Comparison of ENCODE assay signal across 1 cellular context in the genomic region with DNA sequence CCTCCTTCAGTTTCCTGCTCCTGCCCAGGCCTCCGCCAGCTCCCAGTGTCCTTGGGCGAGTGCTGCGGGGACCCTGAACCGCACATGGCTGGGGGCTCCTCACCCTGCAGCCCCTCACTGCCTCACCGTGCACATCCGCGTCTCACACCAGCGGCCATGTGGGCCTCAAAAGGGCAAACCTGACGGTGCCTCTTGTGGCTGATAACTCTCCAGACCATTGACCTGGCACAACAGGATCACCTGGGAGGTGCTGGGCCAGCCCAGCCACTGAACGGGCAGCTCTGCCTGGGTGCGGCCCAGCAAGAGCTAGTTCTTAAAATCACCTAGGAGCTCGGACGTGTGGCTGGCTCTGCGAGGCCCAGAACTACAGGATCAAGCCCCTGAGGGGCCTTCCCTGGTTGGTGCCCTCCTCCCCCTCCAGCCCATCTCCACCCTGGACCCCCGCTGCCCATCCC.
TF ChIP-seq lines count a peak whose summit lies in the region.

No MANE protein-coding gene starts in this region.

TF ChIP-seq in IMR-90, 13 proteins besides CTCF, POLR2A, EP300 and RAD21:
- TF ChIP-seq RCOR1 (IDR thresholded peaks at IDR 0.05; ENCODE audit: insufficient replicate concordance, low read length) (no peak), BHLHE40 (IDR thresholded peaks at IDR 0.05; ENCODE audit: low read depth, low read length) (no peak), NFE2L2 (IDR thresholded peaks at IDR 0.05; ENCODE audit: low read depth, low read length) (no peak), RFX5 (IDR thresholded peaks at IDR 0.05; ENCODE audit: low read depth, low read length) (no peak), MAZ (IDR thresholded peaks at IDR 0.05; ENCODE audit: borderline replicate concordance, low read depth, low read length) (no peak), CEBPB (IDR thresholded peaks at IDR 0.05; ENCODE audit: low read depth, low read length) (no peak), MXI1 (IDR thresholded peaks at IDR 0.05; ENCODE audit: borderline replicate concordance, low read depth, low read length) (no peak), SMC3 (IDR thresholded peaks at IDR 0.05; ENCODE audit: low read depth, low read length) (no peak), CHD1 (IDR thresholded peaks at IDR 0.05; ENCODE audit: low read depth, low read length) (no peak), FOS (IDR thresholded peaks at IDR 0.05; ENCODE audit: low read depth, low read length) (no peak), MAFK (IDR thresholded peaks at IDR 0.05; ENCODE audit: low read depth, low read length) (no peak)
- TF ChIP-seq, protein P1, sequence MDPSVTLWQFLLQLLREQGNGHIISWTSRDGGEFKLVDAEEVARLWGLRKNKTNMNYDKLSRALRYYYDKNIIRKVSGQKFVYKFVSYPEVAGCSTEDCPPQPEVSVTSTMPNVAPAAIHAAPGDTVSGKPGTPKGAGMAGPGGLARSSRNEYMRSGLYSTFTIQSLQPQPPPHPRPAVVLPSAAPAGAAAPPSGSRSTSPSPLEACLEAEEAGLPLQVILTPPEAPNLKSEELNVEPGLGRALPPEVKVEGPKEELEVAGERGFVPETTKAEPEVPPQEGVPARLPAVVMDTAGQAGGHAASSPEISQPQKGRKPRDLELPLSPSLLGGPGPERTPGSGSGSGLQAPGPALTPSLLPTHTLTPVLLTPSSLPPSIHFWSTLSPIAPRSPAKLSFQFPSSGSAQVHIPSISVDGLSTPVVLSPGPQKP (IDR thresholded peaks at IDR 0.05; ENCODE audit: borderline replicate concordance, low read depth, low read length) = no peak
- TF ChIP-seq, protein P2, sequence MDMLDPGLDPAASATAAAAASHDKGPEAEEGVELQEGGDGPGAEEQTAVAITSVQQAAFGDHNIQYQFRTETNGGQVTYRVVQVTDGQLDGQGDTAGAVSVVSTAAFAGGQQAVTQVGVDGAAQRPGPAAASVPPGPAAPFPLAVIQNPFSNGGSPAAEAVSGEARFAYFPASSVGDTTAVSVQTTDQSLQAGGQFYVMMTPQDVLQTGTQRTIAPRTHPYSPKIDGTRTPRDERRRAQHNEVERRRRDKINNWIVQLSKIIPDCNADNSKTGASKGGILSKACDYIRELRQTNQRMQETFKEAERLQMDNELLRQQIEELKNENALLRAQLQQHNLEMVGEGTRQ (IDR thresholded peaks at IDR 0.05; ENCODE audit: low read depth, low read length) = no peak
TF ChIP-seq in IMR-90: peak in this region for 0.
